In the genomic region with DNA sequence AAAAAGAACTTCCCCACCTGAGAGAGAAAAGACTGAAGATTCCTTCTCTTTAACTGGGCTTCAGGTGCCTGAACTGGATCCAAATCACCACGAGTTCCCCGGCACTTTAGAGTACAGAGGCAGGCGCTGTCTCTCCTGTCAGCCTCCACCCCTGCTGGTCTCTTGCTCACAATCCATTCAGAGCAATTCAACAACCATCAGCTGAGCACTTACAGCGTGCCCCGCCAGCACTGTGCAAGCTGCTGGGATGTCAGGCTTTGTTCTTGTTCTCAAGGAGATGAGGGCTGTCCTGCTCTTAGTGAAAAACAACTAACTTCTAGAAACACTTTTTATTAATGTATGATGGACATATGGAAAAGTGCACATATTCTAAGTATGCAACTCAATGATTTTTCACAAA, we compare ENCODE assay signal across 12 cellular contexts.
A peak's percentile ranks its signal among the peaks of the same experiment; 100 is the strongest.
DNase-seq lines count a peak whose midpoint lies in the region; ATAC-seq and TF ChIP-seq lines count a peak whose summit lies in the region.
"Had no signal": no experiment of that assay in that cellular context is flagged by ENCODE, and none has a peak within 500 bp of the region (broad histone marks: within the 10 kb centered on the region; RNA-seq: fewer than 3 reads in every experiment).

No MANE protein-coding gene starts in this region.

- H3K27ac Mint-ChIP-seq in endothelial cell (ENCODE audit: unreplicated experiment), result no peak overlapping the region

- ATAC-seq in HG02884 (IDR thresholded peaks at IDR 0.05; ENCODE audit: unreplicated experiment) (no peak), HG03442 (IDR thresholded peaks at IDR 0.05; ENCODE audit: unreplicated experiment) (no peak)

- no peak for TF ChIP-seq CTCF in endothelial cell (IDR thresholded peaks at IDR 0.05; ENCODE audit: unreplicated experiment)

- DNase-seq in NCI-H82 (lab: John Stamatoyannopoulos, UW), result peak; percentile 39
- DNase-seq in NCI-H82 treated with DMSO at 0.1 percent for 48 hours (lab: John Stamatoyannopoulos, UW; ENCODE audit: unreplicated experiment), result no peak
- peak; percentile 87 for DNase-seq in NCI-H345 (lab: John Stamatoyannopoulos, UW)
- no peak for DNase-seq in endothelial cell (ENCODE audit: low spot score)
- peak; percentile 57 for DNase-seq in retina
- DNase-seq in stimulated activated CD4-positive, alpha-beta T cell treated with anti-CD3 and anti-CD28 coated beads, Interleukin-12 subunit alpha, Interleukin-12 subunit beta, amount 100 ng/mL, for 4 hours, result no peak
- DNase-seq: ACHN; activated CD8-positive, alpha-beta memory T cell treated with anti-CD3 and anti-CD28 coated beads, Interleukin-2, amount 50 U/mL, for 48 hours; adrenal gland; NCI-H2029 treated with DMSO at 0.1 percent for 48 hours had no signal

- H3K9me3 Mint-ChIP-seq in endothelial cell (ENCODE audit: unreplicated experiment), result no peaks in the 10 kb centered on the region

- H3K4me3 Mint-ChIP-seq in endothelial cell (ENCODE audit: unreplicated experiment), result peak overlapping the region; percentile 85

- peaks cover 26% of the 10 kb centered on the region for H3K27me3 Mint-ChIP-seq in endothelial cell (ENCODE audit: unreplicated experiment)

- H3K4me1 Mint-ChIP-seq in endothelial cell (ENCODE audit: unreplicated experiment), result peaks cover 20% of the 10 kb centered on the region

- H3K36me3 Mint-ChIP-seq in endothelial cell (ENCODE audit: low read depth, unreplicated experiment), result peaks cover 8% of the 10 kb centered on the region

Comparison
In these comparisons a context has a peak if more than half of its experiments do, and no peak if none do; other contexts are left out.
1. DNase-seq: peak in NCI-H82 (single experiment), NCI-H345 (single experiment) and retina (single experiment); none in NCI-H82 treated with DMSO at 0.1 percent for 48 hours (single experiment), endothelial cell (single experiment) and stimulated activated CD4-positive, alpha-beta T cell treated with anti-CD3 and anti-CD28 coated beads, Interleukin-12 subunit alpha, Interleukin-12 subunit beta, amount 100 ng/mL, for 4 hours (single experiment).